Comparison of ENCODE assay signal across 8 cellular contexts in genomic region chr12:127293507-127294310, GRCh38.
A peak's percentile ranks its signal among the peaks of the same experiment; 100 is the strongest.
DNase-seq lines count a peak whose midpoint lies in the region; ATAC-seq and TF ChIP-seq lines count a peak whose summit lies in the region.

No MANE protein-coding gene starts in this region.

- H3K27me3 ChIP-seq in hepatocyte, result no peaks in the 10 kb centered on the region
- no peaks in the 10 kb centered on the region for H3K27me3 ChIP-seq in spleen (replicated peaks in 1 of 7)

- no peaks in the 10 kb centered on the region for H4K20me1 ChIP-seq in hepatocyte (ENCODE audit: insufficient read depth, poor library complexity, severe bottlenecking)

- peaks cover 2% of the 10 kb centered on the region for H3K27me3 Mint-ChIP-seq in activated naive CD8-positive, alpha-beta T cell treated with anti-CD3 and anti-CD28 coated beads, Interleukin-2, amount 10 ng/mL, durations not matched to agents 7 days and 5 days

- H3K36me3 Mint-ChIP-seq in activated naive CD8-positive, alpha-beta T cell treated with anti-CD3 and anti-CD28 coated beads, Interleukin-2, amount 10 ng/mL, durations not matched to agents 7 days and 5 days, result no peaks in the 10 kb centered on the region

- no peaks in the 10 kb centered on the region for H3K9me3 Mint-ChIP-seq in activated naive CD8-positive, alpha-beta T cell treated with anti-CD3 and anti-CD28 coated beads, Interleukin-2, amount 10 ng/mL, durations not matched to agents 7 days and 5 days

- H3K9me3 ChIP-seq in hepatocyte (ENCODE audit: low read depth), result no peaks in the 10 kb centered on the region
- no peaks in the 10 kb centered on the region for H3K9me3 ChIP-seq in spleen

- TF ChIP-seq CTCF in hepatocyte (IDR thresholded peaks at IDR 0.05; ENCODE audit: poor library complexity), result peak; percentile 76
- peak in 9 of 11 experiments; percentile 10 to 70 (median 52) for TF ChIP-seq CTCF in spleen (IDR thresholded peaks at IDR 0.05 in 8 of 11, conservative IDR thresholded peaks at IDR 0.05 in 3 of 11)

- TF ChIP-seq POLR2A in spleen (IDR thresholded peaks at IDR 0.05), result no peak

- H3K27ac Mint-ChIP-seq in activated naive CD8-positive, alpha-beta T cell treated with anti-CD3 and anti-CD28 coated beads, Interleukin-2, amount 10 ng/mL, durations not matched to agents 7 days and 5 days, result no peak overlapping the region

- POLR2A ChIA-PET in activated naive CD8-positive, alpha-beta T cell treated with anti-CD3 and anti-CD28 coated beads, Interleukin-2, amount 10 ng/mL, durations not matched to agents 7 days and 5 days (lab: Charles Lee), result no interaction called here

- H3K9me2 ChIP-seq in hepatocyte (replicated peaks; ENCODE audit: insufficient read depth), result no peaks in the 10 kb centered on the region

- H2AFZ ChIP-seq in hepatocyte, result no peak overlapping the region

- H3K79me2 ChIP-seq in hepatocyte, result no peaks in the 10 kb centered on the region

- ATAC-seq in HG03342 (IDR thresholded peaks at IDR 0.05; ENCODE audit: unreplicated experiment) (peak; percentile 75), HG02973 (IDR thresholded peaks at IDR 0.05; ENCODE audit: unreplicated experiment) (no peak), GM19467 (IDR thresholded peaks at IDR 0.05; ENCODE audit: unreplicated experiment) (no peak)
- peak; percentile 70 for ATAC-seq in activated naive CD8-positive, alpha-beta T cell treated with anti-CD3 and anti-CD28 coated beads, Interleukin-2, amount 10 ng/mL, durations not matched to agents 7 days and 5 days (ENCODE audit: low read depth)

- H3K36me3 ChIP-seq in hepatocyte (replicated peaks; ENCODE audit: insufficient read depth, low read depth) (no peaks in the 10 kb centered on the region), spleen (no peaks in the 10 kb centered on the region)

- DNase-seq in GDM1 (lab: John Stamatoyannopoulos, UW) (peak; percentile 33), RPMI8226 (peak; percentile 69), hepatocyte (ENCODE audit: low spot score) (peak; percentile 78), spleen (no peak)
- DNase-seq in activated naive CD8-positive, alpha-beta T cell treated with anti-CD3 and anti-CD28 coated beads, Interleukin-2, amount 10 ng/mL, durations not matched to agents 7 days and 5 days, result peak; percentile 62

- H3K4me3 ChIP-seq in hepatocyte, result no peak overlapping the region
- no peak overlapping the region for H3K4me3 ChIP-seq in spleen

- WGBS in hepatocyte (ENCODE audit: low lambda C conversion rate, missing lambda C conversion rate), result 62% methylated on average over 13 of the region's 13 CpGs
- WGBS in spleen, 5 donors, result 63 to 72% (median 67%) methylated on average over 11 to 13 of the region's 13 CpGs

- no peak overlapping the region for H3K4me3 Mint-ChIP-seq in activated naive CD8-positive, alpha-beta T cell treated with anti-CD3 and anti-CD28 coated beads, Interleukin-2, amount 10 ng/mL, durations not matched to agents 7 days and 5 days

- intact Hi-C loops in spleen (cut with DNase I; ENCODE audit: low total_unique reads), result no loop called here

- H3K4me1 ChIP-seq in hepatocyte (ENCODE audit: insufficient read depth) (no peaks in the 10 kb centered on the region), spleen (no peaks in the 10 kb centered on the region)

- H3K27ac ChIP-seq in hepatocyte, result no peak overlapping the region
- H3K27ac ChIP-seq in spleen, result no peak overlapping the region

- no peak overlapping the region for H3K4me2 ChIP-seq in hepatocyte

- no peaks in the 10 kb centered on the region for H3K4me1 Mint-ChIP-seq in activated naive CD8-positive, alpha-beta T cell treated with anti-CD3 and anti-CD28 coated beads, Interleukin-2, amount 10 ng/mL, durations not matched to agents 7 days and 5 days

Comparison
In these comparisons a context has a peak if more than half of its experiments do, and no peak if none do; other contexts are left out.
1. ATAC-seq: peak in HG03342 (single experiment) and activated naive CD8-positive, alpha-beta T cell treated with anti-CD3 and anti-CD28 coated beads, Interleukin-2, amount 10 ng/mL, durations not matched to agents 7 days and 5 days (single experiment); none in HG02973 (single experiment) and GM19467 (single experiment).